In the genomic region with DNA sequence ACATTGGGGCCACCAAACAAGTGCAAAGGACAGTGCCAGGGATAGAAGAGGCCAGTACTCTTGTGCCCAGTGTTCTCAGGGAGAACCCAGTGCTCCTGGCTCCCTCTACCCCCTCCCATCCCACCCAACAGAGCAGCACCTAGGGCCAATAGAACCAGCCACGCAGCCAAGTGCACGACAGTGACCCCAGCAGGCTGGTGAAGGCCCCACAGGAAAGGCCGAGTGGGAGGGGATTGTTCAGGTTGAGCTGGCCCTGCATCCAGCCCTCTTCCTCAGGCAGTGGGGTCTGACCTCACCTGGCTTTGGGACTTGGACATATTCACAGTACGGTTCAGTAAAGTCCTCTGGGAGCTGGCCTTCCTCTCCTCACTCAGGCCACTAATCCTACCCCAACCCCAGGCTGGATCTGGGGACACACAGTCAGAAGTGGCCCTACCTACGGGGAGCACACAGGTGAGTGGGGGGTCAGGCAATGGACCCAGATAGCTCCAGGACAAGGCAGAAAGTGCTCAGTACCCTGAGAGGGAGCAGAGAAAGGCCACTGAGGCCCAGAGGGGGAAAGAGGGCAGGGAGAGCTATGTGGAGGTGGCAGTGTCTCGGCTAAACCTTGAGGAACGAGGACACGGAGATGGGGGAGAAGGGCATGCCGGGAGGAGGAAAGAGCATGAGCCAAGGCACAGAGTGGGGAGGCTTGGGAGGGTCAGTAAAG, we compare ENCODE assay signal across 10 cellular contexts. TPM values are rescaled to one million over a fixed set of nuclear protein-coding genes. Genes with fewer than 3 reads are reported as not detected.
DNase-seq lines count a peak whose midpoint lies in the region; ATAC-seq and TF ChIP-seq lines count a peak whose summit lies in the region.
"Had no signal": no experiment of that assay in that cellular context is flagged by ENCODE, and none has a peak within 500 bp of the region (broad histone marks: within the 10 kb centered on the region; RNA-seq: fewer than 3 reads in every experiment).

No MANE protein-coding gene starts in this region.

- H3K4me3 ChIP-seq in AG04450 (ENCODE audit: low read depth, low read length) = no peak overlapping the region
- H3K4me3 ChIP-seq in GM12875 (ENCODE audit: low read depth, low read length) = no peak overlapping the region
- H3K4me3 ChIP-seq in Panc1 (ENCODE audit: low read depth in 2 of 2, low read length in 2 of 2) = no peak overlapping the region

- no peaks in the 10 kb centered on the region for H3K36me3 ChIP-seq in Panc1 (ENCODE audit: control insufficient read depth, insufficient read depth, low read length)

- DNase-seq in AG04450 (ENCODE audit: low read depth, low spot score) (no peak), Panc1 (ENCODE audit: low read depth, low spot score) (no peak), germinal center (ENCODE audit: low spot score) (peak; percentile 24), DMS114 treated with DMSO at 0.1 percent for 48 hours (lab: John Stamatoyannopoulos, UW; ENCODE audit: unreplicated experiment) (no peak), AG08396 (ENCODE audit: low spot score) (no peak), caudate nucleus (lab: John Stamatoyannopoulos, UW) (no peak), DMS79 (lab: John Stamatoyannopoulos, UW) (no peak)
- DNase-seq: left cardiac atrium, NCI-H146 had no signal

- H3K9me3 ChIP-seq in AG04450 (ENCODE audit: control insufficient read depth, insufficient read depth, low read length) (no peaks in the 10 kb centered on the region), Panc1 (ENCODE audit: control insufficient read depth, insufficient read depth, low read depth, low read length) (no peaks in the 10 kb centered on the region)

- H3K27ac ChIP-seq in AG04450 (ENCODE audit: low read depth, low read length) (no peak overlapping the region), Panc1 (ENCODE audit: low read length) (no peak overlapping the region), caudate nucleus (ENCODE audit: low read depth, low read length) (no peak overlapping the region)

- intact Hi-C loops in Panc1 (cut with micrococcal nuclease; ENCODE audit: unreplicated experiment) = no loop called here

- TF ChIP-seq CTCF in AG04450 (IDR thresholded peaks at IDR 0.05; ENCODE audit: low read depth, low read length) (peak; percentile 13; the same call in 1 of the 2 replicates), GM12875 (IDR thresholded peaks at IDR 0.05; ENCODE audit: borderline replicate concordance, insufficient read depth, low read depth, low read length) (peak; percentile 47; the same call in 1 of the 2 replicates), Panc1 (IDR thresholded peaks at IDR 0.05) (no peak)

- CTCF ChIA-PET in AG04450 (lab: Charles Lee) = interaction anchor here (1.2 kb wide), 1 partner anchor 13 kb away, joined by 3 read pairs; no protein-coding TSS in a partner anchor
- CTCF ChIA-PET in Panc1 (lab: Charles Lee) = interaction anchor here (0.6 to 0.7 kb wide), 2 partner anchors 10 to 29 kb away, joined by 6 to 18 read pairs; no protein-coding TSS in a partner anchor

- BruUV-seq in Panc1 (replicated peaks; lab: Mats Ljungman, UMichigan) = no TSS peak

- peak; percentile 60 for ATAC-seq in Panc1

- POLR2A ChIA-PET in AG04450 (lab: Yijun Ruan, JAX) = interaction anchor here (0.9 kb wide), 1 partner anchor 26 kb away, joined by 4 read pairs; a partner anchor contains a TSS
- POLR2A ChIA-PET in Panc1 (lab: Charles Lee) = interaction anchor here (0.5 to 0.6 kb wide), 2 partner anchors 22 to 65 kb away, joined by 3 to 6 read pairs; a partner anchor contains a TSS

- no peaks in the 10 kb centered on the region for H3K4me1 ChIP-seq in Panc1 (ENCODE audit: control insufficient read depth, insufficient read depth, low read length)

- H3K27me3 ChIP-seq in AG04450 (ENCODE audit: control insufficient read depth, insufficient read depth, low read length) = no peaks in the 10 kb centered on the region
- H3K27me3 ChIP-seq in Panc1 (ENCODE audit: control insufficient read depth, insufficient read depth, low read length) = no peaks in the 10 kb centered on the region

- in situ Hi-C loops in Panc1 (cut with HindIII; ENCODE audit: low pct_unique_long_range_greater_than_20kb, low sequenced_read_pairs) = no loop called here

RNA-seq across cellular contexts. Expression of a gene that starts 25.4 kb away (rescaled TPM):
- polyA plus RNA-seq in AG04450 (2011; rRNA removed) = 42.2 and 44.5 TPM in 2 replicates
- polyA minus RNA-seq in AG04450 (2011; rRNA and poly(A)+ RNA removed) = 29.3 and 34.1 TPM in 2 replicates
- total RNA-seq in Panc1 (2021; ENCODE audit: unreplicated experiment) = 93.8 TPM
- polyA plus RNA-seq in Panc1 (2012; ENCODE audit: insufficient read length) = 56.8 TPM

RNA-seq across cellular contexts. Expression of a gene that starts 45.9 kb away (rescaled TPM):
- 9.5 and 10.9 TPM in 2 replicates for polyA plus RNA-seq in AG04450 (2011; rRNA removed)
- 19.3 and 19.6 TPM in 2 replicates for polyA minus RNA-seq in AG04450 (2011; rRNA and poly(A)+ RNA removed)
- 30.6 TPM for total RNA-seq in Panc1 (2021; ENCODE audit: unreplicated experiment)
- 17.1 TPM for polyA plus RNA-seq in Panc1 (2012; ENCODE audit: insufficient read length)
